ENCODE assay signal across 30 cellular contexts in genomic region chr12:125836647-125837046, GRCh38.
DNase-seq lines count a peak whose midpoint lies in the region; ATAC-seq, FAIRE-seq and TF ChIP-seq lines count a peak whose summit lies in the region.
"Had no signal": no experiment of that assay in that cellular context is flagged by ENCODE, and none has a peak within 500 bp of the region (broad histone marks: within the 10 kb centered on the region; RNA-seq: fewer than 3 reads in every experiment).

No MANE protein-coding gene starts in this region.

- H3K36me3 ChIP-seq in HEK293 (ENCODE audit: control insufficient read depth in 2 of 2, insufficient read depth in 1 of 2, low read length in 2 of 2) (no peaks in the 10 kb centered on the region), K562 (ENCODE audit: control insufficient read depth, insufficient read depth, low read length) (no peaks in the 10 kb centered on the region)
- H3K36me3 ChIP-seq: BE2C; BLaER1; BLaER1 treated with 17β-estradiol and CSF1 and Interleukin-3, amounts not matched to agents 10 nM and 100 nM had no signal

- WGBS in K562 (ENCODE audit: insufficient coverage, low coverage, missing lambda C conversion rate): 0% methylated on average over 2 of the region's 2 CpGs

- no peak overlapping the region for H3K9ac ChIP-seq in K562 (ENCODE audit: insufficient read depth in 1 of 2, low read depth in 2 of 2, low read length in 2 of 2)
- H3K9ac ChIP-seq: BLaER1; BLaER1 treated with 17β-estradiol and CSF1 and Interleukin-3, amounts not matched to agents 10 nM and 100 nM had no signal

- TF ChIP-seq CTCF in HEK293 (tag by site-specific recombination; IDR thresholded peaks at IDR 0.05): no peak
- no peak for TF ChIP-seq CTCF in K562 (IDR thresholded peaks at IDR 0.05 in 2 of 3, conservative IDR thresholded peaks at IDR 0.05 in 1 of 3; ENCODE audit: insufficient read depth in 2 of 3, low read depth in 1 of 3, low read length in 3 of 3)

- H3K4me2 ChIP-seq in K562 (ENCODE audit: insufficient read depth, low read length): no peak overlapping the region
- H3K4me2 ChIP-seq: A549; BLaER1; BLaER1 treated with 17β-estradiol and CSF1 and Interleukin-3, amounts not matched to agents 10 nM and 100 nM had no signal

- POLR2A ChIA-PET in HEK293 (lab: Yijun Ruan, JAX) (no interaction called here), K562 (lab: Yijun Ruan, JAX) (no interaction called here)

- no peaks in the 10 kb centered on the region for H3K9me3 ChIP-seq in HEK293 (ENCODE audit: control insufficient read depth, insufficient read depth, low read depth, low read length)
- no peaks in the 10 kb centered on the region; the same call in 1 of the 2 replicates for H3K9me3 ChIP-seq in K562 (replicated peaks; ENCODE audit: control insufficient read depth, insufficient read depth, low read depth, low read length)
- H3K9me3 ChIP-seq: A549; BLaER1; BLaER1 treated with 17β-estradiol and CSF1 and Interleukin-3, amounts not matched to agents 10 nM and 100 nM; Caco-2 had no signal

- H3K4me1 ChIP-seq in HEK293 (ENCODE audit: control insufficient read depth, insufficient read depth, low read length): no peaks in the 10 kb centered on the region
- H3K4me1 ChIP-seq in K562 (replicated peaks in 1 of 2; ENCODE audit: control insufficient read depth in 2 of 2, insufficient read depth in 2 of 2, low read length in 2 of 2): no peaks in the 10 kb centered on the region
- H3K4me1 ChIP-seq: A549; BE2C; BLaER1; BLaER1 treated with 17β-estradiol and CSF1 and Interleukin-3, amounts not matched to agents 10 nM and 100 nM; Caco-2 had no signal

- TF ChIP-seq POLR2A in K562 (conservative IDR thresholded peaks at IDR 0.05): no peak

- H3K79me2 ChIP-seq in K562 (ENCODE audit: control insufficient read depth, insufficient read depth, low read length): no peaks in the 10 kb centered on the region

- no peak overlapping the region for H2AFZ ChIP-seq in K562 (ENCODE audit: low read depth, low read length)

- no peak for TF ChIP-seq RAD21 in K562 (CRISPR knock-in tag; conservative IDR thresholded peaks at IDR 0.05 in 1 of 2, IDR thresholded peaks at IDR 0.05 in 1 of 2)

- no peak for ATAC-seq in K562
- ATAC-seq in GM18870 (IDR thresholded peaks at IDR 0.05; ENCODE audit: unreplicated experiment): no peak
- ATAC-seq: A549; CD8-positive, alpha-beta T cell had no signal

- in situ Hi-C loops in K562 (cut with MboI): no loop called here

- no peaks in the 10 kb centered on the region for H4K20me1 ChIP-seq in K562 (replicated peaks; ENCODE audit: control insufficient read depth, insufficient read depth, low read length)
- H4K20me1 ChIP-seq: BLaER1; BLaER1 treated with 17β-estradiol and CSF1 and Interleukin-3, amounts not matched to agents 10 nM and 100 nM had no signal

- no peaks in the 10 kb centered on the region for H3K9me1 ChIP-seq in K562 (ENCODE audit: control insufficient read depth, insufficient read depth, low read length)

- BruUV-seq in K562 (replicated peaks; lab: Mats Ljungman, UMichigan): no TSS peak

- TF ChIP-seq EP300 in K562 (IDR thresholded peaks at IDR 0.05; ENCODE audit: low read length): no peak

- no peak overlapping the region for H3K27ac ChIP-seq in HEK293 (ENCODE audit: extremely low read depth, low read depth, low read length)
- H3K27ac ChIP-seq in K562 (ENCODE audit: extremely low read depth, low read depth, low read length): no peak overlapping the region
- H3K27ac ChIP-seq: 22Rv1; A549; BLaER1; BLaER1 treated with 17β-estradiol and CSF1 and Interleukin-3, amounts not matched to agents 10 nM and 100 nM; C4-2B had no signal

- CTCF ChIA-PET in HEK293 (lab: Yijun Ruan, JAX) (no interaction called here), K562 (lab: Yijun Ruan, JAX; ENCODE audit: low intra/inter-chr PET ratio) (no interaction called here)

- H3K27me3 ChIP-seq in K562 (ENCODE audit: control insufficient read depth in 2 of 2, insufficient read depth in 2 of 2, low read length in 2 of 2): no peaks in the 10 kb centered on the region
- H3K27me3 ChIP-seq: BE2C; BLaER1; BLaER1 treated with 17β-estradiol and CSF1 and Interleukin-3, amounts not matched to agents 10 nM and 100 nM had no signal

- H3K4me3 ChIP-seq in HEK293 (ENCODE audit: low read depth, low read length) (no peak overlapping the region), K562 (no peak overlapping the region)
- H3K4me3 ChIP-seq: A549; BLaER1; BLaER1 treated with 17β-estradiol and CSF1 and Interleukin-3, amounts not matched to agents 10 nM and 100 nM had no signal

- intact Hi-C loops in K562 (cut with micrococcal nuclease): no loop called here

- no peak for DNase-seq in K562 (ENCODE audit: extremely low read depth in 1 of 4, low spot score in 3 of 4)
- no peak for DNase-seq in DMS79 (lab: John Stamatoyannopoulos, UW)
- DNase-seq: 8988T; ACHN; AML-193; BE2C; C1 segment of cervical spinal cord; Caco-2; Calu3; CD4-positive, alpha-beta memory T cell; CD4-positive, alpha-beta T cell; CD4-positive, CD25-positive, alpha-beta regulatory T cell; CD8-positive, alpha-beta memory T cell; CD8-positive, alpha-beta T cell; COR-L47; DMS 273 treated with DMSO at 0.1 percent for 48 hours; DMS153; DMS53; DMS79 treated with DMSO at 0.1 percent for 48 hours; DND-41; EL had no signal

- FAIRE-seq in K562 (lab: Jason Lieb, UNC): no peak
- FAIRE-seq: A204.1, A549, D721Med had no signal

TF ChIP-seq in HEK293, 187 proteins besides CTCF, POLR2A, EP300 and RAD21:
- TF ChIP-seq ZNF580 (tag by site-specific recombination; IDR thresholded peaks at IDR 0.05) (no peak), ZBTB49 (tag by site-specific recombination; IDR thresholded peaks at IDR 0.05; ENCODE audit: low read depth) (no peak), ZNF768 (tag by site-specific recombination; IDR thresholded peaks at IDR 0.05) (peak; percentile 56; the same call in 1 of the 2 replicates), GLIS2 (tag by site-specific recombination; IDR thresholded peaks at IDR 0.05) (no peak)
TF ChIP-seq in HEK293: peak in this region for 1.

TF ChIP-seq in K562, 482 proteins besides CTCF, POLR2A, EP300 and RAD21 (continues in another document):
- TF ChIP-seq HCFC1 (IDR thresholded peaks at IDR 0.05; ENCODE audit: low read depth, low read length) (no peak), PREB (CRISPR knock-in tag; IDR thresholded peaks at IDR 0.05) (no peak), ZNF518B (CRISPR knock-in tag; IDR thresholded peaks at IDR 0.05) (no peak), RBM25 (IDR thresholded peaks at IDR 0.05; ENCODE audit: low read depth, low read length, severe bottlenecking) (peak; percentile 36), NFXL1 (CRISPR knock-in tag; IDR thresholded peaks at IDR 0.05) (no peak), ZNF140 (CRISPR knock-in tag; IDR thresholded peaks at IDR 0.05) (no peak), BRD9 (IDR thresholded peaks at IDR 0.05; ENCODE audit: low read depth, partially characterized antibody) (peak; percentile 57), RBM34 (IDR thresholded peaks at IDR 0.05; ENCODE audit: borderline replicate concordance, insufficient read depth, low read length) (no peak), TFAP4 (CRISPR knock-in tag; IDR thresholded peaks at IDR 0.05; ENCODE audit: borderline replicate concordance) (no peak), DLX4 (CRISPR knock-in tag; IDR thresholded peaks at IDR 0.05) (no peak)
